8 cellular contexts compared by ENCODE assay signal in genomic region chr7:99616359-99617186, GRCh38. TPM values are rescaled to one million over a fixed set of nuclear protein-coding genes. Genes with fewer than 3 reads are reported as not detected.
DNase-seq lines count a peak whose midpoint lies in the region; ATAC-seq and TF ChIP-seq lines count a peak whose summit lies in the region.

Gene ZSCAN25 (plus strand): TSS chr7:99616946. CDS start chr7:99619607, 2,661 bp downstream.

- H2AFZ ChIP-seq in OCI-LY7 (ENCODE audit: low read length) = peak within 1 kb of the TSS; percentile 100

- peaks cover 10% of the 10 kb centered on the region; the same call in 1 of the 2 replicates for H3K79me2 ChIP-seq in OCI-LY7 (ENCODE audit: insufficient read depth, low read depth, low read length)

- DNase-seq in DMS 273 (lab: John Stamatoyannopoulos, UW; ENCODE audit: unreplicated experiment) = peak; percentile 99
- DNase-seq in HuH-7 (ENCODE audit: low spot score) = peak; percentile 94
- DNase-seq in OCI-LY7 (ENCODE audit: low spot score) = peak; percentile 95
- DNase-seq in activated T-cell treated with anti-CD3 and anti-CD28 coated beads for 24 hours (ENCODE audit: low read depth) = peak; percentile 84
- peak; percentile 72 for DNase-seq in epithelial cell of proximal tubule (ENCODE audit: low read depth)
- DNase-seq in mucosa of gallbladder (ENCODE audit: low spot score) = peak; percentile 91
- peak; percentile 63 to 73 for DNase-seq in stimulated activated CD8-positive, alpha-beta memory T cell treated with anti-CD3 and anti-CD28 coated beads, Interleukin-4, amount 100 ng/mL, for 4 hours (ENCODE audit: low read depth in 2 of 2, low spot score in 1 of 2)

- H3K4me3 ChIP-seq in OCI-LY7 (ENCODE audit: low read depth, low read length, poor library complexity, severe bottlenecking) = peak within 1 kb of the TSS; percentile 100
- peak within 1 kb of the TSS; percentile 97 for H3K4me3 ChIP-seq in epithelial cell of proximal tubule (ENCODE audit: low read depth, low read length)

- peak within 1 kb of the TSS; percentile 92 for H3K4me2 ChIP-seq in OCI-LY7 (ENCODE audit: low read length)

- no TSS peak for BruUV-seq in OCI-LY7 (replicated peaks; lab: Mats Ljungman, UMichigan)

- peak within 1 kb of the TSS; percentile 11 for H3K27ac ChIP-seq in OCI-LY7 (ENCODE audit: low read depth, low read length, poor library complexity, severe bottlenecking)

- CTCF ChIA-PET in OCI-LY7 (lab: Charles Lee; ENCODE audit: unreplicated experiment) = interaction anchor here (0.6 kb wide), 1 partner anchor 1200 kb away, joined by 3 read pairs; no protein-coding TSS in a partner anchor

- H3K9me2 ChIP-seq in OCI-LY7 (ENCODE audit: insufficient read depth, low read length) = no peaks in the 10 kb centered on the region

- ATAC-seq in GM21423 (IDR thresholded peaks at IDR 0.05; ENCODE audit: unreplicated experiment) = peak; percentile 94

- H3K9me3 ChIP-seq in OCI-LY7 (ENCODE audit: low read length) = no peaks in the 10 kb centered on the region

- intact Hi-C loops in OCI-LY7 (cut with micrococcal nuclease; ENCODE audit: unreplicated experiment) = no loop called here

- peaks cover 32% of the 10 kb centered on the region; the same call in 1 of the 2 replicates for H3K36me3 ChIP-seq in OCI-LY7 (ENCODE audit: insufficient read depth, low read length)

- TF ChIP-seq CTCF in OCI-LY7 (conservative IDR thresholded peaks at IDR 0.05; ENCODE audit: low read length) (no peak; the same call in 1 of the 2 replicates), epithelial cell of proximal tubule (conservative IDR thresholded peaks at IDR 0.05; ENCODE audit: low read depth, low read length) (peak; percentile 63)

- H4K20me1 ChIP-seq in OCI-LY7 (ENCODE audit: insufficient read depth, low read length) = no peaks in the 10 kb centered on the region

- peaks cover 11% of the 10 kb centered on the region for H3K4me1 ChIP-seq in OCI-LY7 (ENCODE audit: insufficient read depth, low read length, poor library complexity, severe bottlenecking)

- POLR2A ChIA-PET in OCI-LY7 (lab: Charles Lee) = interaction anchor here (0.5 to 1.5 kb wide), 4 partner anchors 10 to 111 kb away, joined by 3 read pairs; no protein-coding TSS in a partner anchor

RNA-seq across cellular contexts. Expression of gene ZSCAN25, which starts in this region (rescaled TPM):
- total RNA-seq in OCI-LY7 (2014; rRNA removed; shearing (Covaris generic)) = 12.0 and 19.8 TPM in 2 replicates
- total RNA-seq in OCI-LY7 (2022) (14.3 and 17.1 TPM in 2 replicates), epithelial cell of proximal tubule (7.4 and 11.0 TPM in 2 replicates), mucosa of gallbladder (16.8 TPM)

Comparison
In these comparisons a context has a peak if more than half of its experiments do, and no peak if none do; other contexts are left out.
1. Peak in every context shown above with its lines: DNase-seq, ATAC-seq, H3K4me3 ChIP-seq and H3K27ac ChIP-seq.